In the genomic region with DNA sequence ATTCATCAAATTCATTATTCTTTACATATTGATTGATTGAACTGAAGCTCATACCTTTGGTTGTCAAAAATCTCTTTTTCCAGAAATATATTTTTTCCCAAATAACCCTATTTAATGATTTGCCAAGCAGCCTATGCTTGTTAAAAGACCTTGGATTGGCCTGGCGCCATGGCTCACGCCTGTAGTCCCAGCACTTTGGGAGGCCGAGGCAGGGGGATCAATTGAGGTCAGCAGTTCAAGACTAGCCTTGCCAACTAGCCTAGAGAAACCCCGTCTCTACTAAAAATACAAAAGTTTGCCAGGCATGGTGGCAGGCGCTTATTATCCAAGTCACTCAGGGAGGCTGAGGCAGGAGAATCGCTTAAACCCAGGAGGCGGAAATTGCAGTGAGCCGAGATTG, we compare ENCODE assay signal across 37 cellular contexts.
"Had no signal": no experiment of that assay in that cellular context is flagged by ENCODE, and none has a peak within 500 bp of the region (broad histone marks: within the 10 kb centered on the region; RNA-seq: fewer than 3 reads in every experiment).

No MANE protein-coding gene starts in this region.

- H3K27ac Mint-ChIP-seq: activated naive CD4-positive, alpha-beta T cell treated with anti-CD3 and anti-CD28 coated beads for 36 hours; activated naive CD4-positive, alpha-beta T cell treated with anti-CD3 and anti-CD28 coated beads, Interleukin-2, amount 10 ng/mL, durations not matched to agents 7 days and 5 days; activated naive CD4-positive, alpha-beta T cell treated with anti-CD3 and anti-CD28 coated beads, Interleukin-2, amount 50 U/mL, for 24 hours; activated naive CD4-positive, alpha-beta T cell treated with anti-CD3 and anti-CD28 coated beads, Interleukin-2, amount 50 U/mL, for 72 hours; activated naive CD8-positive, alpha-beta T cell; activated naive CD8-positive, alpha-beta T cell treated with anti-CD3 and anti-CD28 coated beads for 36 hours; activated naive CD8-positive, alpha-beta T cell treated with anti-CD3 and anti-CD28 coated beads, Interleukin-2, amount 10 ng/mL, durations not matched to agents 7 days and 5 days; activated naive CD8-positive, alpha-beta T cell treated with anti-CD3 and anti-CD28 coated beads, Interleukin-2, amount 50 U/mL, for 24 hours; activated T-cell treated with anti-CD3 and anti-CD28 coated beads, Interleukin-2, amount 50 U/mL, for 24 hours; activated T-cell treated with anti-CD3 and anti-CD28 coated beads, Interleukin-2, amount 50 U/mL, for 72 hours; activated T-helper 1 cell treated with anti-CD3 and anti-CD28 coated beads, Interleukin-12 subunit alpha, Interleukin-12 subunit beta, Interleukin-2, Interleukin-4 antibody, amounts not matched to agents 30 ng/mL and 10 ng/mL and 1 ng/mL, durations not matched to agents 14 hours and 24 hours and 36 hours; activated T-helper 17 cell treated with anti-CD3 and anti-CD28 coated beads, Interleukin-2, amount 50 U/mL, for 72 hours; activated T-helper 2 cell treated with anti-CD3 and anti-CD28 coated beads, Interferon-gamma antibody, Interleukin-2, Interleukin-4, amounts not matched to agents 10 μg/mL and 5 μg/mL and 100 μg/mL, durations not matched to agents 14 hours and 24 hours and 36 hours; brain had no signal

- H3K4me3 ChIP-seq: adrenal gland, ascending aorta, body of pancreas, breast epithelium, cardiac muscle cell had no signal

- H3K4me1 ChIP-seq: adrenal gland, ascending aorta, body of pancreas, breast epithelium had no signal

- DNase-seq: activated effector memory CD4-positive, alpha-beta T cell treated with anti-CD3 and anti-CD28 coated beads, Interleukin-2, amount 50 U/mL, for 16 hours; activated effector memory CD4-positive, alpha-beta T cell treated with Interleukin-2 at 50 U/mL for 16 hours; activated gamma-delta T cell; activated gamma-delta T cell treated with Interleukin-2 at 50 U/mL for 16 hours; activated naive CD4-positive, alpha-beta T cell; activated naive CD4-positive, alpha-beta T cell treated with anti-CD3 and anti-CD28 coated beads for 36 hours; activated naive CD4-positive, alpha-beta T cell treated with anti-CD3 and anti-CD28 coated beads, Interleukin-2, amount 10 ng/mL, durations not matched to agents 7 days and 5 days; activated naive CD4-positive, alpha-beta T cell treated with anti-CD3 and anti-CD28 coated beads, Interleukin-2, amount 50 U/mL, for 16 hours; activated naive CD4-positive, alpha-beta T cell treated with Interleukin-2 at 50 U/mL for 16 hours; activated naive CD8-positive, alpha-beta T cell treated with anti-CD3 and anti-CD28 coated beads for 36 hours; activated naive CD8-positive, alpha-beta T cell treated with anti-CD3 and anti-CD28 coated beads, Interleukin-2, amount 10 ng/mL, durations not matched to agents 7 days and 5 days; activated naive CD8-positive, alpha-beta T cell treated with anti-CD3 and anti-CD28 coated beads, Interleukin-2, amount 50 U/mL, for 24 hours; activated T-cell treated with anti-CD3 and anti-CD28 coated beads, Interleukin-2, amount 50 U/mL, for 1 hour; activated T-cell treated with anti-CD3 and anti-CD28 coated beads, Interleukin-2, amount 50 U/mL, for 24 hours; activated T-cell treated with anti-CD3 and anti-CD28 coated beads, Interleukin-2, amount 50 U/mL, for 4 hours; activated T-cell treated with anti-CD3 and anti-CD28 coated beads, Interleukin-2, amount 50 U/mL, for 48 hours; activated T-cell treated with anti-CD3 and anti-CD28 coated beads, Interleukin-2, amount 50 U/mL, for 72 hours; adrenal gland; amniotic stem cell; amygdala; anterior cingulate cortex; body of pancreas; brain microvascular endothelial cell; caudate nucleus; central memory CD4-positive, alpha-beta T cell; cerebellar nuclear complex had no signal

- H3K36me3 ChIP-seq: adrenal gland, ascending aorta, brain microvascular endothelial cell, breast epithelium, cardiac muscle cell had no signal

- H3K27me3 ChIP-seq: adrenal gland, ascending aorta, body of pancreas, brain microvascular endothelial cell, breast epithelium, cardiac muscle cell had no signal

- ATAC-seq: activated naive CD4-positive, alpha-beta T cell treated with anti-CD3 and anti-CD28 coated beads, Interleukin-2, amount 50 U/mL, for 72 hours; activated naive CD8-positive, alpha-beta T cell treated with anti-CD3 and anti-CD28 coated beads, Interleukin-2, amount 50 U/mL, for 24 hours; activated T-cell treated with anti-CD3 and anti-CD28 coated beads, Interleukin-2, amount 50 U/mL, for 4 hours; activated T-cell treated with anti-CD3 and anti-CD28 coated beads, Interleukin-2, amount 50 U/mL, for 72 hours; activated T-helper 17 cell treated with anti-CD3 and anti-CD28 coated beads, Interleukin-2, amount 50 U/mL, for 72 hours; body of pancreas had no signal

- H3K4me1 Mint-ChIP-seq: activated naive CD4-positive, alpha-beta T cell treated with anti-CD3 and anti-CD28 coated beads, Interleukin-2, amount 10 ng/mL, durations not matched to agents 7 days and 5 days; activated naive CD4-positive, alpha-beta T cell treated with anti-CD3 and anti-CD28 coated beads, Interleukin-2, amount 50 U/mL, for 24 hours; activated naive CD8-positive, alpha-beta T cell treated with anti-CD3 and anti-CD28 coated beads for 36 hours; activated naive CD8-positive, alpha-beta T cell treated with anti-CD3 and anti-CD28 coated beads, Interleukin-2, amount 10 ng/mL, durations not matched to agents 7 days and 5 days; activated naive CD8-positive, alpha-beta T cell treated with anti-CD3 and anti-CD28 coated beads, Interleukin-2, amount 50 U/mL, for 24 hours; activated T-helper 17 cell treated with anti-CD3 and anti-CD28 coated beads, Interleukin-2, amount 50 U/mL, for 72 hours; brain; central memory CD8-positive, alpha-beta T cell had no signal

- H3K27ac ChIP-seq: adrenal gland, ascending aorta, body of pancreas, brain microvascular endothelial cell, breast epithelium, cardiac muscle cell had no signal

- H3K36me3 Mint-ChIP-seq: activated naive CD4-positive, alpha-beta T cell treated with anti-CD3 and anti-CD28 coated beads, Interleukin-2, amount 10 ng/mL, durations not matched to agents 7 days and 5 days; activated naive CD4-positive, alpha-beta T cell treated with anti-CD3 and anti-CD28 coated beads, Interleukin-2, amount 50 U/mL, for 24 hours; activated naive CD4-positive, alpha-beta T cell treated with anti-CD3 and anti-CD28 coated beads, Interleukin-2, amount 50 U/mL, for 72 hours; activated naive CD8-positive, alpha-beta T cell; activated naive CD8-positive, alpha-beta T cell treated with anti-CD3 and anti-CD28 coated beads for 36 hours; activated naive CD8-positive, alpha-beta T cell treated with anti-CD3 and anti-CD28 coated beads, Interleukin-2, amount 10 ng/mL, durations not matched to agents 7 days and 5 days; brain had no signal

- H3K9me3 Mint-ChIP-seq: activated naive CD8-positive, alpha-beta T cell treated with anti-CD3 and anti-CD28 coated beads for 36 hours; activated T-helper 1 cell treated with anti-CD3 and anti-CD28 coated beads, Interleukin-12 subunit alpha, Interleukin-12 subunit beta, Interleukin-2, Interleukin-4 antibody, amounts not matched to agents 30 ng/mL and 10 ng/mL and 1 ng/mL, durations not matched to agents 14 hours and 24 hours and 36 hours had no signal

- H3K27me3 Mint-ChIP-seq: activated naive CD4-positive, alpha-beta T cell treated with anti-CD3 and anti-CD28 coated beads, Interleukin-2, amount 10 ng/mL, durations not matched to agents 7 days and 5 days; activated naive CD4-positive, alpha-beta T cell treated with anti-CD3 and anti-CD28 coated beads, Interleukin-2, amount 50 U/mL, for 24 hours; activated naive CD8-positive, alpha-beta T cell; activated naive CD8-positive, alpha-beta T cell treated with anti-CD3 and anti-CD28 coated beads for 36 hours; activated naive CD8-positive, alpha-beta T cell treated with anti-CD3 and anti-CD28 coated beads, Interleukin-2, amount 10 ng/mL, durations not matched to agents 7 days and 5 days; activated naive CD8-positive, alpha-beta T cell treated with anti-CD3 and anti-CD28 coated beads, Interleukin-2, amount 50 U/mL, for 24 hours; activated T-cell treated with anti-CD3 and anti-CD28 coated beads, Interleukin-2, amount 50 U/mL, for 24 hours; activated T-helper 17 cell treated with anti-CD3 and anti-CD28 coated beads, Interleukin-2, amount 50 U/mL, for 72 hours; brain; central memory CD8-positive, alpha-beta T cell had no signal

- H3K4me3 Mint-ChIP-seq: activated naive CD4-positive, alpha-beta T cell treated with anti-CD3 and anti-CD28 coated beads for 36 hours; activated naive CD4-positive, alpha-beta T cell treated with anti-CD3 and anti-CD28 coated beads, Interleukin-2, amount 10 ng/mL, durations not matched to agents 7 days and 5 days; activated naive CD4-positive, alpha-beta T cell treated with anti-CD3 and anti-CD28 coated beads, Interleukin-2, amount 50 U/mL, for 24 hours; activated naive CD8-positive, alpha-beta T cell; activated naive CD8-positive, alpha-beta T cell treated with anti-CD3 and anti-CD28 coated beads for 36 hours; activated naive CD8-positive, alpha-beta T cell treated with anti-CD3 and anti-CD28 coated beads, Interleukin-2, amount 10 ng/mL, durations not matched to agents 7 days and 5 days; activated naive CD8-positive, alpha-beta T cell treated with anti-CD3 and anti-CD28 coated beads, Interleukin-2, amount 50 U/mL, for 24 hours; activated T-cell treated with anti-CD3 and anti-CD28 coated beads, Interleukin-2, amount 50 U/mL, for 24 hours; activated T-cell treated with anti-CD3 and anti-CD28 coated beads, Interleukin-2, amount 50 U/mL, for 4 hours; activated T-cell treated with anti-CD3 and anti-CD28 coated beads, Interleukin-2, amount 50 U/mL, for 72 hours; activated T-helper 1 cell treated with anti-CD3 and anti-CD28 coated beads, Interleukin-12 subunit alpha, Interleukin-12 subunit beta, Interleukin-2, Interleukin-4 antibody, amounts not matched to agents 30 ng/mL and 10 ng/mL and 1 ng/mL, durations not matched to agents 14 hours and 24 hours and 36 hours; activated T-helper 17 cell treated with anti-CD3 and anti-CD28 coated beads, Interleukin-2, amount 50 U/mL, for 72 hours; brain; central memory CD8-positive, alpha-beta T cell had no signal
